ENCODE assay signal across 8 cellular contexts in genomic region chr2:61469424-61470121, GRCh38. TPM values are rescaled to one million over a fixed set of nuclear protein-coding genes. Genes with fewer than 3 reads are reported as not detected.
DNase-seq lines count a peak whose midpoint lies in the region; ATAC-seq and TF ChIP-seq lines count a peak whose summit lies in the region.

No MANE protein-coding gene starts in this region.

- peak overlapping the region; percentile 95 to 99 (median 97) for H3K27ac ChIP-seq in sigmoid colon

- H3K4me3 ChIP-seq in foreskin fibroblast (ENCODE audit: low read depth in 1 of 2, low read length in 2 of 2): peak overlapping the region; percentile 67 to 86
- H3K4me3 ChIP-seq in sigmoid colon: peak overlapping the region; percentile 79 to 90 (median 84)

- WGBS in sigmoid colon, 2 donors: 1 to 8% methylated on average over 8 of the region's 8 CpGs

- peaks cover 0 to 53% (median 30%) of the 10 kb centered on the region in 4 donors for H3K4me1 ChIP-seq in sigmoid colon

- H3K36me3 Mint-ChIP-seq in T-helper 2 cell treated with Interferon-gamma antibody and Interleukin-4, amounts not matched to agents 5 μg/mL and 100 μg/mL, for 36 hours (ENCODE audit: low read depth): peaks cover 21% of the 10 kb centered on the region

- no peaks in the 10 kb centered on the region for H3K36me3 ChIP-seq in sigmoid colon

- intact Hi-C loops in sigmoid colon (cut with DNase I): loop anchor here (5.0 kb wide), 2 partner anchors 223 to 293 kb away; no protein-coding TSS in a partner anchor

- TF ChIP-seq POLR2A in sigmoid colon (IDR thresholded peaks at IDR 0.05): no peak

- no peak for ATAC-seq in HG03571 (IDR thresholded peaks at IDR 0.05; ENCODE audit: unreplicated experiment)

- H3K27ac Mint-ChIP-seq in T-helper 2 cell treated with Interferon-gamma antibody and Interleukin-4, amounts not matched to agents 5 μg/mL and 100 μg/mL, for 36 hours: peak overlapping the region; percentile 96

- H3K27me3 ChIP-seq in sigmoid colon: no peaks in the 10 kb centered on the region

- H3K4me1 Mint-ChIP-seq in T-helper 2 cell treated with Interferon-gamma antibody and Interleukin-4, amounts not matched to agents 5 μg/mL and 100 μg/mL, for 36 hours (ENCODE audit: low read depth): peaks cover 26% of the 10 kb centered on the region

- H3K27me3 Mint-ChIP-seq in T-helper 2 cell treated with Interferon-gamma antibody and Interleukin-4, amounts not matched to agents 5 μg/mL and 100 μg/mL, for 36 hours (ENCODE audit: low read depth): no peaks in the 10 kb centered on the region

- no peak for DNase-seq in T-helper 2 cell treated with Interferon-gamma antibody and Interleukin-4, amounts not matched to agents 5 μg/mL and 100 μg/mL, for 36 hours (ENCODE audit: low spot score)
- DNase-seq in T-helper 2 cell: no peak
- DNase-seq in SW480 (ENCODE audit: low spot score): peak; percentile 35
- peak in 1 of 2 donors; percentile 37 for DNase-seq in foreskin fibroblast
- DNase-seq in sigmoid colon: no peak
- DNase-seq in stimulated activated CD4-positive, alpha-beta T cell treated with anti-CD3 and anti-CD28 coated beads, Interleukin-12 subunit alpha, Interleukin-12 subunit beta, amount 100 ng/mL, for 4 hours: no peak
- no peak for DNase-seq in stimulated activated naive CD4-positive, alpha-beta T cell (lab: John Stamatoyannopoulos, UW)

- no peak for TF ChIP-seq CTCF in foreskin fibroblast (IDR thresholded peaks at IDR 0.05; ENCODE audit: low read depth, low read length)
- TF ChIP-seq CTCF in sigmoid colon (IDR thresholded peaks at IDR 0.05): no peak

- no peak for TF ChIP-seq EP300 in sigmoid colon (IDR thresholded peaks at IDR 0.05)

- H3K9me3 Mint-ChIP-seq in T-helper 2 cell treated with Interferon-gamma antibody and Interleukin-4, amounts not matched to agents 5 μg/mL and 100 μg/mL, for 36 hours: no peaks in the 10 kb centered on the region

- H3K9me3 ChIP-seq in sigmoid colon: no peaks in the 10 kb centered on the region

- H3K4me3 Mint-ChIP-seq in T-helper 2 cell treated with Interferon-gamma antibody and Interleukin-4, amounts not matched to agents 5 μg/mL and 100 μg/mL, for 36 hours: peak overlapping the region; percentile 91

RNA-seq across cellular contexts. Expression of gene USP34, which starts 1.3 kb away (rescaled TPM):
- 100 to 1,000 TPM; 135 to 158 (median 140) TPM for total RNA-seq in sigmoid colon
- polyA plus RNA-seq in sigmoid colon: 10 to 100 TPM; 23.6 to 52.8 (median 34.2) TPM
